Comparison of ENCODE assay signal across 16 cellular contexts in genomic region chr20:4289875-4290274, GRCh38. TPM values are rescaled to one million over a fixed set of nuclear protein-coding genes. Genes with fewer than 3 reads are reported as not detected.
DNase-seq lines count a peak whose midpoint lies in the region; ATAC-seq and TF ChIP-seq lines count a peak whose summit lies in the region.
"Had no signal": no experiment of that assay in that cellular context is flagged by ENCODE, and none has a peak within 500 bp of the region (broad histone marks: within the 10 kb centered on the region; RNA-seq: fewer than 3 reads in every experiment).

No MANE protein-coding gene starts in this region.

- CTCF ChIA-PET in naive thymus-derived CD4-positive, alpha-beta T cell (lab: Charles Lee) = no interaction called here
- CTCF ChIA-PET in Caco-2 (lab: Charles Lee) = no interaction called here

- intact Hi-C loops in testis (cut with DNase I; ENCODE audit: low total_unique reads) = no loop called here
- intact Hi-C loops in naive thymus-derived CD4-positive, alpha-beta T cell (cut with micrococcal nuclease) = no loop called here
- intact Hi-C loops in Caco-2 (cut with micrococcal nuclease; ENCODE audit: unreplicated experiment) = no loop called here

- no peak for ATAC-seq in naive thymus-derived CD4-positive, alpha-beta T cell
- ATAC-seq: activated CD8-positive, alpha-beta T cell treated with anti-CD3 and anti-CD28 coated beads, Interleukin-2, amount 10 ng/mL, durations not matched to agents 7 days and 5 days; left cardiac atrium; stimulated activated naive CD8-positive, alpha-beta T cell treated with anti-CD3 and anti-CD28 coated beads, Interleukin-15, Interleukin-2, amounts not matched to agents 100 U/mL and 50 U/mL, for 24 hours had no signal

- H3K9me3 ChIP-seq in testis (no peaks in the 10 kb centered on the region), Caco-2 (no peaks in the 10 kb centered on the region; the same call in 1 of the 2 replicates)
- no peaks in the 10 kb centered on the region for H3K9me3 ChIP-seq in naive thymus-derived CD4-positive, alpha-beta T cell (ENCODE audit: control insufficient read depth in 2 of 3, low read length in 3 of 3)

- no peak for DNase-seq in NB4 (ENCODE audit: low read depth)
- peak; percentile 20 for DNase-seq in dermis blood vessel endothelial cell
- no peak for DNase-seq in testis
- DNase-seq in naive thymus-derived CD4-positive, alpha-beta T cell = no peak
- no peak for DNase-seq in Caco-2
- no peak for DNase-seq in UCSD-AML1 (lab: John Stamatoyannopoulos, UW; ENCODE audit: unreplicated experiment)
- DNase-seq: activated CD8-positive, alpha-beta T cell treated with anti-CD3 and anti-CD28 coated beads, Interleukin-2, amount 10 ng/mL, durations not matched to agents 7 days and 5 days; amniotic stem cell; left cardiac atrium; NCI-H1048; NCI-H2171; stimulated activated naive CD8-positive, alpha-beta T cell treated with anti-CD3 and anti-CD28 coated beads, Interleukin-15, Interleukin-2, amounts not matched to agents 100 U/mL and 50 U/mL, for 24 hours had no signal

- H3K27ac ChIP-seq in C4-2B (no peak overlapping the region), testis (no peak overlapping the region)
- H3K27ac ChIP-seq in naive thymus-derived CD4-positive, alpha-beta T cell (ENCODE audit: low read depth, low read length) = no peak overlapping the region

- H3K36me3 Mint-ChIP-seq in naive thymus-derived CD4-positive, alpha-beta T cell = peaks cover 0 to 4% (median 0%) of the 10 kb centered on the region in 5 donors
- H3K36me3 Mint-ChIP-seq in Caco-2 (ENCODE audit: insufficient read depth, unreplicated experiment) = no peaks in the 10 kb centered on the region
- H3K36me3 Mint-ChIP-seq: CD14-positive monocyte had no signal

- 82 to 91% methylated on average over 7 of the region's 7 CpGs for WGBS in testis, 2 donors

- H3K4me1 ChIP-seq in testis (no peaks in the 10 kb centered on the region), Caco-2 (no peaks in the 10 kb centered on the region)
- H3K4me1 ChIP-seq in naive thymus-derived CD4-positive, alpha-beta T cell (ENCODE audit: control insufficient read depth in 2 of 2, insufficient read depth in 2 of 2, low read length in 2 of 2) = no peaks in the 10 kb centered on the region

- H3K4me3 ChIP-seq in NB4 (ENCODE audit: low read depth, low read length) = no peak overlapping the region
- H3K4me3 ChIP-seq in testis = no peak overlapping the region
- no peak overlapping the region for H3K4me3 ChIP-seq in naive thymus-derived CD4-positive, alpha-beta T cell (ENCODE audit: low read length)
- H3K4me3 ChIP-seq in Caco-2 (ENCODE audit: low read depth, low read length) = no peak overlapping the region

- no TSS peak for BruUV-seq in Caco-2 (replicated peaks; lab: Mats Ljungman, UMichigan)

- peak; percentile 65 for TF ChIP-seq CTCF in C4-2B (conservative IDR thresholded peaks at IDR 0.05)
- peak; percentile 49 for TF ChIP-seq CTCF in GM12874 (IDR thresholded peaks at IDR 0.05; ENCODE audit: insufficient read depth, low read depth, low read length)
- peak; percentile 19 for TF ChIP-seq CTCF in NB4 (IDR thresholded peaks at IDR 0.05; ENCODE audit: low read depth, low read length)
- no peak for TF ChIP-seq CTCF in testis (IDR thresholded peaks at IDR 0.05)
- TF ChIP-seq CTCF in Caco-2 (IDR thresholded peaks at IDR 0.05; ENCODE audit: insufficient read depth in 1 of 2, low read depth in 1 of 2, low read length in 1 of 2, severe bottlenecking in 1 of 2, unreplicated experiment in 1 of 2) = peak in 1 of 2 experiments; percentile 24

- H3K36me3 ChIP-seq in testis (ENCODE audit: low read depth, missing control alignments) (no peaks in the 10 kb centered on the region), Caco-2 (ENCODE audit: control insufficient read depth, insufficient read depth, low read length) (no peaks in the 10 kb centered on the region)
- no peaks in the 10 kb centered on the region for H3K36me3 ChIP-seq in naive thymus-derived CD4-positive, alpha-beta T cell (ENCODE audit: control insufficient read depth in 2 of 3, insufficient read depth in 3 of 3, low read length in 3 of 3)

- no peaks in the 10 kb centered on the region for H3K27me3 ChIP-seq in testis
- H3K27me3 ChIP-seq in naive thymus-derived CD4-positive, alpha-beta T cell (ENCODE audit: control insufficient read depth in 2 of 2, insufficient read depth in 2 of 2, low read length in 2 of 2) = no peaks in the 10 kb centered on the region
- no peaks in the 10 kb centered on the region for H3K27me3 ChIP-seq in Caco-2 (replicated peaks; ENCODE audit: control insufficient read depth, insufficient read depth, low read length)

- H3K27ac Mint-ChIP-seq in naive thymus-derived CD4-positive, alpha-beta T cell = no peak overlapping the region
- no peak overlapping the region for H3K27ac Mint-ChIP-seq in Caco-2 (ENCODE audit: unreplicated experiment)
- H3K27ac Mint-ChIP-seq: activated CD8-positive, alpha-beta T cell treated with anti-CD3 and anti-CD28 coated beads, Interleukin-2, amount 10 ng/mL, durations not matched to agents 7 days and 5 days; activated T-helper 2 cell treated with anti-CD3 and anti-CD28 coated beads, Interferon-gamma antibody, Interleukin-2, Interleukin-4, amounts not matched to agents 10 μg/mL and 5 μg/mL and 100 μg/mL, durations not matched to agents 14 hours and 24 hours and 36 hours; CD14-positive monocyte had no signal

- H3K9me3 Mint-ChIP-seq in naive thymus-derived CD4-positive, alpha-beta T cell = peaks cover 0 to 30% (median 5%) of the 10 kb centered on the region in 11 donors
- peaks cover 14% of the 10 kb centered on the region for H3K9me3 Mint-ChIP-seq in Caco-2 (ENCODE audit: unreplicated experiment)
- H3K9me3 Mint-ChIP-seq: activated T-helper 2 cell treated with anti-CD3 and anti-CD28 coated beads, Interferon-gamma antibody, Interleukin-2, Interleukin-4, amounts not matched to agents 10 μg/mL and 5 μg/mL and 100 μg/mL, durations not matched to agents 14 hours and 24 hours and 36 hours had no signal

- H3K4me3 Mint-ChIP-seq in naive thymus-derived CD4-positive, alpha-beta T cell = no peak overlapping the region
- H3K4me3 Mint-ChIP-seq in Caco-2 (ENCODE audit: unreplicated experiment) = no peak overlapping the region
- H3K4me3 Mint-ChIP-seq: activated CD8-positive, alpha-beta T cell treated with anti-CD3 and anti-CD28 coated beads, Interleukin-2, amount 10 ng/mL, durations not matched to agents 7 days and 5 days; CD14-positive monocyte had no signal

- no peaks in the 10 kb centered on the region for H3K4me1 Mint-ChIP-seq in naive thymus-derived CD4-positive, alpha-beta T cell
- H3K4me1 Mint-ChIP-seq in Caco-2 (ENCODE audit: low read depth, unreplicated experiment) = no peaks in the 10 kb centered on the region
- H3K4me1 Mint-ChIP-seq: CD14-positive monocyte had no signal

- H3K27me3 Mint-ChIP-seq in naive thymus-derived CD4-positive, alpha-beta T cell = peaks cover 3 to 18% (median 4%) of the 10 kb centered on the region in 5 donors
- peaks cover 3% of the 10 kb centered on the region for H3K27me3 Mint-ChIP-seq in Caco-2 (ENCODE audit: insufficient read depth, unreplicated experiment)

- POLR2A ChIA-PET in naive thymus-derived CD4-positive, alpha-beta T cell (lab: Charles Lee) = no interaction called here
- POLR2A ChIA-PET in Caco-2 (lab: Charles Lee) = no interaction called here

- TF ChIP-seq POLR2A in NB4 (IDR thresholded peaks at IDR 0.05; ENCODE audit: extremely low read depth, insufficient read length) (no peak), testis (IDR thresholded peaks at IDR 0.05) (no peak)

RNA-seq across cellular contexts. Expression of gene ADRA1D, which starts 40.8 kb away (rescaled TPM):
- total RNA-seq in dermis blood vessel endothelial cell = not detected in 2 replicates
- 10 to 100 TPM in 1 of 2 donors, 1 to 10 TPM in 1; 1.7 to 11.5 TPM for total RNA-seq in testis
- 1.4 TPM for polyA plus RNA-seq in testis (ENCODE audit: insufficient read depth, low read depth, low replicate concordance)
- total RNA-seq in naive thymus-derived CD4-positive, alpha-beta T cell = not detected
- polyA plus RNA-seq in naive thymus-derived CD4-positive, alpha-beta T cell = not detected
- 0.86 and 1.2 TPM in 2 replicates for total RNA-seq in Caco-2 (2022)
- total RNA-seq: activated CD8-positive, alpha-beta T cell treated with anti-CD3 and anti-CD28 coated beads, Interleukin-2, amount 10 ng/mL, durations not matched to agents 7 days and 5 days; activated T-helper 2 cell treated with anti-CD3 and anti-CD28 coated beads, Interferon-gamma antibody, Interleukin-2, Interleukin-4, amounts not matched to agents 10 μg/mL and 5 μg/mL and 100 μg/mL, durations not matched to agents 14 hours and 24 hours and 36 hours had no signal
- polyA plus RNA-seq: CD14-positive monocyte had no signal

Comparison
In these comparisons a context has a peak if more than half of its experiments do, and no peak if none do; other contexts are left out.
1. CTCF ChIP-seq: peak in C4-2B (single experiment), GM12874 (single experiment) and NB4 (single experiment); none in testis (0 of 3).